In genomic region chr19:15563931-15564330, GRCh38 we compare ENCODE assay signal across 19 cellular contexts. TPM values are rescaled to one million over a fixed set of nuclear protein-coding genes. Genes with fewer than 3 reads are reported as not detected.
A peak's percentile ranks its signal among the peaks of the same experiment; 100 is the strongest.
DNase-seq lines count a peak whose midpoint lies in the region; ATAC-seq and TF ChIP-seq lines count a peak whose summit lies in the region.
"Had no signal": no experiment of that assay in that cellular context is flagged by ENCODE, and none has a peak within 500 bp of the region (broad histone marks: within the 10 kb centered on the region; RNA-seq: fewer than 3 reads in every experiment).

No MANE protein-coding gene starts in this region.

- POLR2A ChIA-PET in CD8-positive, alpha-beta T cell (lab: Charles Lee), result no interaction called here

- no peak overlapping the region for H3K4me3 Mint-ChIP-seq in CD8-positive, alpha-beta T cell
- H3K4me3 Mint-ChIP-seq: H9, HFFc6 had no signal

- no peak for TF ChIP-seq POLR2A in sigmoid colon (IDR thresholded peaks at IDR 0.05)

- H3K9me3 Mint-ChIP-seq in CD8-positive, alpha-beta T cell, result no peaks in the 10 kb centered on the region
- H3K9me3 Mint-ChIP-seq: HFFc6 had no signal

- H3K36me3 ChIP-seq in sigmoid colon, result no peaks in the 10 kb centered on the region
- no peaks in the 10 kb centered on the region for H3K36me3 ChIP-seq in CD8-positive, alpha-beta T cell (ENCODE audit: insufficient read depth, low read length)
- H3K36me3 ChIP-seq: MG63 had no signal

- H3K27ac Mint-ChIP-seq in CD8-positive, alpha-beta T cell, result no peak overlapping the region
- H3K27ac Mint-ChIP-seq: H9, HFFc6 had no signal

- DNase-seq in sigmoid colon (peak; percentile 24), NAMALWA (ENCODE audit: low spot score) (no peak)
- no peak for DNase-seq in CD8-positive, alpha-beta T cell
- DNase-seq: HFFc6, IMR-90, KG1, NCI-H1048, NCI-H1694, NCI-H2227 treated with DMSO at 0.1 percent for 48 hours, NCI-H510A had no signal

- H3K4me1 ChIP-seq in sigmoid colon, result no peaks in the 10 kb centered on the region
- no peaks in the 10 kb centered on the region for H3K4me1 ChIP-seq in CD8-positive, alpha-beta T cell (ENCODE audit: insufficient read depth, low read length)

- TF ChIP-seq EP300 in sigmoid colon (IDR thresholded peaks at IDR 0.05), result no peak

- no peaks in the 10 kb centered on the region for H3K9me3 ChIP-seq in sigmoid colon
- no peaks in the 10 kb centered on the region for H3K9me3 ChIP-seq in CD8-positive, alpha-beta T cell (ENCODE audit: low read length)
- H3K9me3 ChIP-seq: A549, MG63 had no signal

- 67 to 80% methylated on average over 14 of the region's 14 CpGs for WGBS in sigmoid colon, 2 donors

- CTCF ChIA-PET in CD8-positive, alpha-beta T cell (lab: Charles Lee), result interaction anchor here (0.6 to 2.6 kb wide), 3 partner anchors 144 to 615 kb away, joined by 4 to 9 read pairs (median 5); no protein-coding TSS in a partner anchor

- H3K27me3 ChIP-seq in sigmoid colon, result peaks cover 0 to 28% (median 0%) of the 10 kb centered on the region in 3 donors
- no peaks in the 10 kb centered on the region for H3K27me3 ChIP-seq in CD8-positive, alpha-beta T cell (ENCODE audit: insufficient read depth, low read length)

- H3K27me3 Mint-ChIP-seq in CD8-positive, alpha-beta T cell (ENCODE audit: low read depth), result peaks cover 21% of the 10 kb centered on the region

- intact Hi-C loops in sigmoid colon (cut with DNase I), result no loop called here
- intact Hi-C loops in CD8-positive, alpha-beta T cell (cut with DNase I, micrococcal nuclease), result no loop called here

- H3K27ac ChIP-seq in 22Rv1 (peak overlapping the region; percentile 75), C4-2B (peak overlapping the region; percentile 56), VCaP (peak overlapping the region; percentile 82), sigmoid colon (no peak overlapping the region)
- no peak overlapping the region for H3K27ac ChIP-seq in CD8-positive, alpha-beta T cell (ENCODE audit: low read depth, low read length)
- H3K27ac ChIP-seq: A549, GM23248 had no signal

- no peaks in the 10 kb centered on the region for H3K36me3 Mint-ChIP-seq in CD8-positive, alpha-beta T cell

- no peak for TF ChIP-seq CTCF in 22Rv1 (IDR thresholded peaks at IDR 0.05)
- no peak for TF ChIP-seq CTCF in C4-2B (conservative IDR thresholded peaks at IDR 0.05)
- no peak for TF ChIP-seq CTCF in VCaP (conservative IDR thresholded peaks at IDR 0.05)
- no peak for TF ChIP-seq CTCF in sigmoid colon (IDR thresholded peaks at IDR 0.05)
- no peak for TF ChIP-seq CTCF in CD8-positive, alpha-beta T cell (IDR thresholded peaks at IDR 0.05)

- H3K4me3 ChIP-seq in sigmoid colon, result no peak overlapping the region
- no peak overlapping the region for H3K4me3 ChIP-seq in CD8-positive, alpha-beta T cell (ENCODE audit: low read depth, low read length)
- H3K4me3 ChIP-seq: A549, GM23248, MG63 had no signal

- ATAC-seq in HG02678 (IDR thresholded peaks at IDR 0.05; ENCODE audit: unreplicated experiment), result no peak
- no peak for ATAC-seq in CD8-positive, alpha-beta T cell

- H3K4me1 Mint-ChIP-seq in CD8-positive, alpha-beta T cell (ENCODE audit: low read depth), result no peaks in the 10 kb centered on the region
- H3K4me1 Mint-ChIP-seq: H9 had no signal

RNA-seq across cellular contexts. Expression of gene CYP4F8, which starts 51.1 kb away (rescaled TPM):
- not detected for total RNA-seq in sigmoid colon
- not detected for polyA plus RNA-seq in sigmoid colon
- not detected for total RNA-seq in CD8-positive, alpha-beta T cell
- total RNA-seq: GM23248, H9, HFFc6, IMR-90, OCI-LY7 had no signal
- polyA plus RNA-seq: A549, GM23248, IMR-90 had no signal

RNA-seq across cellular contexts. Expression of gene CYP4F22, which starts 55.6 kb away (rescaled TPM):
- total RNA-seq in sigmoid colon, result not detected
- under 1 TPM in 1 of 3 donors, not detected in 2; 0.07 TPM for polyA plus RNA-seq in sigmoid colon
- total RNA-seq in CD8-positive, alpha-beta T cell, result under 1 TPM; 0.36 to 0.46 TPM
- total RNA-seq: GM23248, H9, HFFc6, IMR-90, OCI-LY7 had no signal
- polyA plus RNA-seq: GM23248, IMR-90 had no signal

Comparison
In these comparisons a context has a peak if more than half of its experiments do, and no peak if none do; other contexts are left out.
1. H3K27ac ChIP-seq: peak in 22Rv1 (single experiment), C4-2B (single experiment) and VCaP (single experiment); none in sigmoid colon (0 of 4) and CD8-positive, alpha-beta T cell (single experiment).